ENCODE assay signal across 1 cellular context in the genomic region with DNA sequence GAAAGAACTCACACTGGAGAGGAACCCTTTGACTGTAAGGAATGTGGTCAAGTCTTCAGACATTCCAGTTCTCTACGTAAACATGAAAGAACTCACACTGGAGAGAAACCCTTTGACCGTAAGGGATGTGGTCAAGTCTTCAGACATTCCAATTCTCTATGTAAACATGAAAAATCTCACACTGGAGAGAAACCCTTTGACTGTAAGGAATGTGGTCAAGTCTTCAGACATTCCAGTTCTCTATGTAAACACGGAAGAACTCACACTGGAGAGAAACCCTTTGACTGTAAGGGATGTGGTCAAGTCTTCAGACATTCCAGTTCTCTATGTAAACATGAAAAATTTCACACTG.
TF ChIP-seq lines count a peak whose summit lies in the region.

No MANE protein-coding gene starts in this region.

TF ChIP-seq in H1, 55 proteins besides CTCF, POLR2A, EP300 and RAD21:
- TF ChIP-seq CEBPB (IDR thresholded peaks at IDR 0.05; ENCODE audit: low read depth, low read length) (no peak), ZNF274 (IDR thresholded peaks at IDR 0.05; ENCODE audit: borderline replicate concordance, extremely low read depth, low read length) (peak; percentile 75), TBP (IDR thresholded peaks at IDR 0.05; ENCODE audit: low read depth, low read length) (no peak)
TF ChIP-seq in H1: peak in this region for 1.
